Comparison of ENCODE assay signal across 8 cellular contexts in genomic region chr7:129952653-129953560, GRCh38. TPM values are rescaled to one million over a fixed set of nuclear protein-coding genes. Genes with fewer than 3 reads are reported as not detected.
DNase-seq lines count a peak whose midpoint lies in the region; ATAC-seq and TF ChIP-seq lines count a peak whose summit lies in the region.

Gene UBE2H, minus strand, starts transcription at chr7:129952960. Its CDS starts 405 bp downstream, at chr7:129952555.

- H3K4me3 Mint-ChIP-seq in activated naive CD4-positive, alpha-beta T cell treated with anti-CD3 and anti-CD28 coated beads, Interleukin-2, amount 50 U/mL, for 24 hours = peak within 1 kb of the TSS; percentile 99

- H3K27me3 Mint-ChIP-seq in activated naive CD4-positive, alpha-beta T cell treated with anti-CD3 and anti-CD28 coated beads, Interleukin-2, amount 50 U/mL, for 24 hours = no peaks in the 10 kb centered on the region

- peak within 1 kb of the TSS; percentile 93 for H3K27ac ChIP-seq in temporal lobe (ENCODE audit: low read depth, low read length)

- H3K9me3 Mint-ChIP-seq in activated naive CD4-positive, alpha-beta T cell treated with anti-CD3 and anti-CD28 coated beads, Interleukin-2, amount 50 U/mL, for 24 hours = no peaks in the 10 kb centered on the region

- CTCF ChIA-PET in HEK293T (lab: Yijun Ruan, JAX) = no interaction called here

- no peak for TF ChIP-seq CTCF in omental fat pad (IDR thresholded peaks at IDR 0.05)

- H3K36me3 Mint-ChIP-seq in activated naive CD4-positive, alpha-beta T cell treated with anti-CD3 and anti-CD28 coated beads, Interleukin-2, amount 50 U/mL, for 24 hours = no peaks in the 10 kb centered on the region

- POLR2A ChIA-PET in HEK293T (lab: Yijun Ruan, JAX) = no interaction called here

- ATAC-seq in omental fat pad (ENCODE audit: low FRiP score) = peak; percentile 88

- DNase-seq in GDM1 (lab: John Stamatoyannopoulos, UW) (peak; percentile 84), HEK293T (ENCODE audit: extremely low spot score) (peak; percentile 96), NCI-H1092 (lab: John Stamatoyannopoulos, UW) (peak; percentile 83), SKM-1 (lab: John Stamatoyannopoulos, UW; ENCODE audit: unreplicated experiment) (peak; percentile 71), glomerular endothelial cell (ENCODE audit: extremely low read depth, low read depth, low spot score) (no peak), omental fat pad (ENCODE audit: low spot score) (peak; percentile 92)

- peaks cover 14% of the 10 kb centered on the region for H3K4me1 Mint-ChIP-seq in activated naive CD4-positive, alpha-beta T cell treated with anti-CD3 and anti-CD28 coated beads, Interleukin-2, amount 50 U/mL, for 24 hours

- peak within 1 kb of the TSS; percentile 100 for H3K27ac Mint-ChIP-seq in activated naive CD4-positive, alpha-beta T cell treated with anti-CD3 and anti-CD28 coated beads, Interleukin-2, amount 50 U/mL, for 24 hours

TF ChIP-seq in HEK293T, 16 proteins besides CTCF, POLR2A, EP300 and RAD21:
- TF ChIP-seq FOXK2 (IDR thresholded peaks at IDR 0.05) (no peak), TARDBP (IDR thresholded peaks at IDR 0.05) (no peak), ZNF384 (IDR thresholded peaks at IDR 0.05) (no peak), NFRKB (IDR thresholded peaks at IDR 0.05) (no peak), CTBP1 (IDR thresholded peaks at IDR 0.05; ENCODE audit: borderline replicate concordance) (no peak), SP1 (IDR thresholded peaks at IDR 0.05) (no peak), L3MBTL2 (conservative IDR thresholded peaks at IDR 0.05) (no peak), ARNT (IDR thresholded peaks at IDR 0.05) (no peak), FOXM1 (IDR thresholded peaks at IDR 0.05; ENCODE audit: borderline replicate concordance) (no peak)
TF ChIP-seq in HEK293T: peak in this region for 0.

RNA-seq across cellular contexts. Expression of gene UBE2H, which starts in this region (rescaled TPM):
- total RNA-seq in glomerular endothelial cell (120 and 134 TPM in 2 replicates), omental fat pad (10 to 100 TPM; 57.2 to 92.6 (median 85.7) TPM), temporal lobe (64.7 TPM)
